In the genomic region with DNA sequence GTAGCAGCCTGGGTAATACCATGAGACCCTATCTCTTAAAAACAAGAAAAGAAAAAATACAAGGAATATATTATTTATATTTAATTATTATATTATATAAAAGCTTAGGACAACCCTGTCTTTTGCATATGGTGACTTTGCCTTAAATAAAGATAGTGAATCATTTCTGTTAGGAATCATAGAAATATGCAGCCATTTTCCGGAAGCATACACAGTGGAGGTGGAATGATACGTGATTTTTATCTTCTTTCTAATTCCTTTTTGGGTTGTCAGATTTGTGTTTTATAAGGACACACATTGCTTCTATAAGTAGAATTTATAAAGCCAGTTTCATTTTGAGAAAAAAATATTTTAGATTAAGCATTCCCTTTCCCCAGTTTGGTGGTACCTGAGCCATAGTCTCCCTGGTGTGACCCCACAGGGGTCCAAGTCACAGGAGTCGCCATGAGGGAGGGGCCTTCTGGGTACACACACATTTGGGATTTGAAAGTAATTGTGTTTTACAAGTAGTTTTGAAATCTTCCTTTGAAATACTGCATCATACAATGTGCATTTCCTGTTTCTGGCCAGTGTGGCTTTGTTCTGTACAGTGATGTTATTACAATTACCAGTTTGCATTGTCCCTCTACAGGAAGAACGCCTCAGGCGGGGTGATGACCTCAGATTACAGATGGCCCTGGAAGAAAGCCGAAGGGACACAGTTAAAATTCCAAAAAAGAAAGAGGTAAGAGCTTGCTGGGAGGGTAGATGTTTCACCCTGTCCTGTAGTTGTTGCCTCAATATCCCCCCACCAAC, we compare ENCODE assay signal across 14 cellular contexts. TPM values are rescaled to one million over a fixed set of nuclear protein-coding genes. Genes with fewer than 3 reads are reported as not detected.
DNase-seq lines count a peak whose midpoint lies in the region; ATAC-seq and TF ChIP-seq lines count a peak whose summit lies in the region.
"Had no signal": no experiment of that assay in that cellular context is flagged by ENCODE, and none has a peak within 500 bp of the region (broad histone marks: within the 10 kb centered on the region; RNA-seq: fewer than 3 reads in every experiment).

No MANE protein-coding gene starts in this region.

- H3K4me1 Mint-ChIP-seq in MCF 10A (ENCODE audit: insufficient read depth, unreplicated experiment), result peaks cover 10% of the 10 kb centered on the region

- TF ChIP-seq CTCF in MCF 10A (IDR thresholded peaks at IDR 0.05; ENCODE audit: unreplicated experiment) (no peak), breast epithelium (IDR thresholded peaks at IDR 0.05) (no peak), left lung (IDR thresholded peaks at IDR 0.05) (no peak), upper lobe of right lung (IDR thresholded peaks at IDR 0.05) (no peak), GM13977 (IDR thresholded peaks at IDR 0.05; ENCODE audit: extremely low read depth, insufficient read depth, missing control alignments) (no peak), stomach (IDR thresholded peaks at IDR 0.05) (no peak)

- H3K9me3 ChIP-seq in breast epithelium (no peaks in the 10 kb centered on the region), left lung (no peaks in the 10 kb centered on the region), upper lobe of right lung (no peaks in the 10 kb centered on the region), stomach (no peaks in the 10 kb centered on the region)
- H3K9me3 ChIP-seq: HAP-1, transverse colon had no signal

- POLR2A ChIA-PET in MCF 10A (lab: Yijun Ruan, JAX), result no interaction called here

- no peaks in the 10 kb centered on the region for H3K36me3 ChIP-seq in breast epithelium
- peaks cover 0 to 14% of the 10 kb centered on the region in 2 donors for H3K36me3 ChIP-seq in left lung
- H3K36me3 ChIP-seq in upper lobe of right lung, result peaks cover 35% of the 10 kb centered on the region
- H3K36me3 ChIP-seq in stomach, result peaks cover 27 to 65% (median 63%) of the 10 kb centered on the region in 4 donors

- intact Hi-C loops in MCF 10A (cut with micrococcal nuclease) (no loop called here), breast epithelium (cut with DNase I; ENCODE audit: low total_unique reads) (no loop called here), left lung (cut with DNase I) (no loop called here), upper lobe of right lung (cut with DNase I) (no loop called here), stomach (cut with DNase I; ENCODE audit: low total_unique reads) (no loop called here)

- ATAC-seq in left lung, result peak; percentile 48
- ATAC-seq in upper lobe of right lung, result peak; percentile 64
- ATAC-seq: activated CD4-positive, CD25-positive, alpha-beta regulatory T cell treated with anti-CD3 and anti-CD28 coated beads, Interleukin-2, amount 50 U/mL, for 24 hours; GM12878 had no signal

- DNase-seq in MCF 10A (ENCODE audit: unreplicated experiment), result peak; percentile 11
- no peak for DNase-seq in breast epithelium (ENCODE audit: low spot score in 2 of 2)
- DNase-seq in caudate nucleus (lab: John Stamatoyannopoulos, UW), result no peak
- no peak for DNase-seq in left lung
- DNase-seq in upper lobe of right lung, result no peak
- no peak for DNase-seq in NCI-H2196 (lab: John Stamatoyannopoulos, UW; ENCODE audit: unreplicated experiment)
- no peak for DNase-seq in GM13977 (ENCODE audit: low spot score)
- DNase-seq in stomach, result no peak
- DNase-seq: ACHN, anterior cingulate cortex, transverse colon had no signal

- TF ChIP-seq POLR2A in breast epithelium (IDR thresholded peaks at IDR 0.05) (no peak), stomach (IDR thresholded peaks at IDR 0.05) (no peak)

- CTCF ChIA-PET in MCF 10A (lab: Yijun Ruan, JAX), result interaction anchor here (0.5 to 1.0 kb wide), 5 partner anchors 10 to 600 kb away, joined by 3 to 4 read pairs (median 3); no protein-coding TSS in a partner anchor

- H3K27me3 ChIP-seq in breast epithelium (no peaks in the 10 kb centered on the region), left lung (peaks cover 0 to 53% of the 10 kb centered on the region in 2 donors), upper lobe of right lung (no peaks in the 10 kb centered on the region), stomach (no peaks in the 10 kb centered on the region)
- H3K27me3 ChIP-seq: transverse colon had no signal

- no peak for TF ChIP-seq EP300 in stomach (IDR thresholded peaks at IDR 0.05)

- H3K4me3 Mint-ChIP-seq in MCF 10A (ENCODE audit: unreplicated experiment), result no peak overlapping the region

- no peak overlapping the region for H3K4me3 ChIP-seq in breast epithelium
- H3K4me3 ChIP-seq in left lung, result no peak overlapping the region
- H3K4me3 ChIP-seq in upper lobe of right lung, result no peak overlapping the region
- no peak overlapping the region for H3K4me3 ChIP-seq in stomach
- H3K4me3 ChIP-seq: GM12878, HAP-1, transverse colon had no signal

- WGBS in stomach, 5 donors, result 79 to 86% (median 82%) methylated on average over 6 of the region's 6 CpGs

- peak overlapping the region in 1 of 2 donors; percentile 9 for H3K27ac ChIP-seq in breast epithelium
- H3K27ac ChIP-seq in caudate nucleus (ENCODE audit: low read depth, low read length), result peak overlapping the region; percentile 22
- H3K27ac ChIP-seq in left lung, result peak overlapping the region in 1 of 2 donors; percentile 68
- peak overlapping the region; percentile 42 for H3K27ac ChIP-seq in upper lobe of right lung
- peak overlapping the region in 1 of 5 donors; percentile 41 for H3K27ac ChIP-seq in stomach
- H3K27ac ChIP-seq: transverse colon had no signal

- in situ Hi-C loops in GM13977 (cut with MboI; ENCODE audit: low pct_unique_long_range_greater_than_20kb, low sequenced_read_pairs, unreplicated experiment), result no loop called here

- H3K9me3 Mint-ChIP-seq in MCF 10A (ENCODE audit: unreplicated experiment), result no peaks in the 10 kb centered on the region

- no TSS peak for BruUV-seq in MCF 10A (replicated peaks; lab: Mats Ljungman, UMichigan)

- no peaks in the 10 kb centered on the region for H3K4me1 ChIP-seq in breast epithelium
- peaks cover 0 to 36% of the 10 kb centered on the region in 2 donors for H3K4me1 ChIP-seq in left lung
- H3K4me1 ChIP-seq in upper lobe of right lung, result peaks cover under 1% of the 10 kb centered on the region
- H3K4me1 ChIP-seq in stomach, result peaks cover 3 to 14% (median 7%) of the 10 kb centered on the region in 4 donors

- H3K36me3 Mint-ChIP-seq in MCF 10A (ENCODE audit: insufficient read depth, unreplicated experiment), result peaks cover 31% of the 10 kb centered on the region

- H3K27ac Mint-ChIP-seq in MCF 10A (ENCODE audit: low read depth, unreplicated experiment), result no peak overlapping the region

- H3K27me3 Mint-ChIP-seq in MCF 10A (ENCODE audit: insufficient read depth, unreplicated experiment), result no peaks in the 10 kb centered on the region

RNA-seq across cellular contexts. Expression of a gene that starts 50.9 kb away (rescaled TPM):
- total RNA-seq in MCF 10A (2022) (30.4 and 33.0 TPM in 2 replicates), breast epithelium (10 to 100 TPM; 14.4 to 29.2 (median 28.4) TPM), left lung (10 to 100 TPM; 11.4 to 14.1 TPM), upper lobe of right lung (9.9 TPM), stomach (10 to 100 TPM in 3 of 5 donors, not detected in 2; 10.9 to 22.8 (median 21.3) TPM)
- polyA plus RNA-seq in stomach, result 10 to 100 TPM; 10.9 to 18.4 (median 15.1) TPM
